20 cellular contexts compared by ENCODE assay signal in the genomic region with DNA sequence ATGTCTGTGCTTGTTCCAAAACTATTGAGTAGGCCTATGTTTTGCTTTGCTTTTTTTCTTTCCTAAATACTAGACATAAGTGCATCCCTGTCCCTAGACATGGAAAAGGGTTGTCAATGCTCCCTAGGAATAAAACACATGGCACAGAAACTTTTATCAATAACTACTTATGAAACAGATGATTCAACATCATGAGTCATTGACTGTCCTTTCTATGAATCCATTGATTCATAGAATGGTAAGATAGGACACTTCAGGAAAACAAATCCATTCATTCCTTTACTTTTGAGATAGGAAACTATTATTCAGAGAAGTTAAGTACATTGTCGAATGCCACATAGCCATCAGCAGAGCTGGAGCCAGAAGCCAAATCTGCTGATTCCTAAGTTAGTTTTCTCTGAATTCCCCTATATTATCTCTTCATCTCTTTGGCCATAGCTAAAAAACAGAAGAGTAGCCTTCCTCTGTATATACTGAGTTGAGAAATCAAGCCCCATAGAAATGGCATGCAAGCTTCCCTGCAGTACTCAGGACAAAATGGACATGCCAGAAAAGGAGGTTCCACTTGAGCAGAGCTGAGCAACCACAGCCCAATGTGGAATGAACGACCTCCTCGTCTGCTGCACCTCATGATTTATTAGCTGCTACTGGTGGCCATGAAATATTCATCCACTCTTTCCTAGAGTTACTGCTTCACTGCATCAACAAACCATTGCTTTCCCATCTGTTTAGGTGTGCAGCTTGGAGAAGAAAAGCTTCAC.
A peak's percentile ranks its signal among the peaks of the same experiment; 100 is the strongest.
DNase-seq lines count a peak whose midpoint lies in the region; ATAC-seq and TF ChIP-seq lines count a peak whose summit lies in the region.
"Had no signal": no experiment of that assay in that cellular context is flagged by ENCODE, and none has a peak within 500 bp of the region (broad histone marks: within the 10 kb centered on the region; RNA-seq: fewer than 3 reads in every experiment).

No MANE protein-coding gene starts in this region.

- no peaks in the 10 kb centered on the region for H3K4me1 ChIP-seq in endodermal cell (ENCODE audit: control insufficient read depth, insufficient read depth, low read length)
- H3K4me1 ChIP-seq: SJCRH30, stomach, upper lobe of right lung had no signal

- intact Hi-C loops in posterior cingulate gyrus (cut with DNase I) = no loop called here

- in situ Hi-C loops in G401 (cut with HindIII; ENCODE audit: low sequenced_read_pairs) = no loop called here

- 92 to 93% methylated on average over 2 to 3 of the region's 3 CpGs for WGBS in endodermal cell (ENCODE audit: insufficient coverage in 1 of 2, insufficient read length in 1 of 2), 2 experiments

- H3K4me3 ChIP-seq in AG10803 (ENCODE audit: low read length) (no peak overlapping the region), endodermal cell (ENCODE audit: low read length) (no peak overlapping the region)
- H3K4me3 ChIP-seq: ovary, SJCRH30, stomach, upper lobe of right lung had no signal

- H3K36me3 Mint-ChIP-seq in endodermal cell (ENCODE audit: low read depth) = no peaks in the 10 kb centered on the region

- H3K27me3 Mint-ChIP-seq in endodermal cell (ENCODE audit: insufficient read depth) = peaks cover 72% of the 10 kb centered on the region

- H3K27ac Mint-ChIP-seq in endodermal cell = no peak overlapping the region
- H3K27ac Mint-ChIP-seq: HFFc6 had no signal

- no peaks in the 10 kb centered on the region for H3K9me3 Mint-ChIP-seq in endodermal cell
- H3K9me3 Mint-ChIP-seq: HFFc6 had no signal

- TF ChIP-seq CTCF in AG10803 (conservative IDR thresholded peaks at IDR 0.05; ENCODE audit: low read length) (no peak), endodermal cell (conservative IDR thresholded peaks at IDR 0.05) (no peak)

- no peaks in the 10 kb centered on the region for H3K36me3 ChIP-seq in endodermal cell (ENCODE audit: control insufficient read depth, insufficient read depth, low read length)
- H3K36me3 ChIP-seq: ovary, SJCRH30, stomach, upper lobe of right lung had no signal

- ATAC-seq in GM21723 (IDR thresholded peaks at IDR 0.05; ENCODE audit: unreplicated experiment) = no peak
- ATAC-seq: activated CD4-positive, CD25-positive, alpha-beta regulatory T cell treated with anti-CD3 and anti-CD28 coated beads, Interleukin-2, amount 50 U/mL, for 24 hours; left ventricle myocardium superior; upper lobe of right lung had no signal

- no peak overlapping the region for H3K4me3 Mint-ChIP-seq in endodermal cell
- H3K4me3 Mint-ChIP-seq: HFFc6 had no signal

- H3K27me3 ChIP-seq in endodermal cell (ENCODE audit: control insufficient read depth, insufficient read depth, low read length, poor library complexity, severe bottlenecking) = peaks cover 63% of the 10 kb centered on the region
- H3K27me3 ChIP-seq: ovary, SJCRH30, stomach, upper lobe of right lung had no signal

- no peak overlapping the region for H3K9ac ChIP-seq in endodermal cell (ENCODE audit: extremely low read depth, low read length, poor library complexity, severe bottlenecking)
- H3K9ac ChIP-seq: KMS-11 had no signal

- peak overlapping the region; percentile 83 for H3K27ac ChIP-seq in endodermal cell (ENCODE audit: low read depth, low read length)
- H3K27ac ChIP-seq: KMS-11, ovary, SJCRH30, stomach, upper lobe of right lung had no signal

- no peaks in the 10 kb centered on the region for H3K4me1 Mint-ChIP-seq in endodermal cell

- peak; percentile 28 for DNase-seq in AG10803 (ENCODE audit: low read depth)
- peak; percentile 32 for DNase-seq in HS-5 (ENCODE audit: low read depth)
- DNase-seq in endodermal cell = no peak
- peak; percentile 63 for DNase-seq in kidney tubule cell (ENCODE audit: low spot score)
- DNase-seq in G401 (ENCODE audit: low spot score) = no peak
- no peak for DNase-seq in KG1 (lab: John Stamatoyannopoulos, UW)
- DNase-seq in posterior cingulate gyrus = no peak
- DNase-seq: ACHN; central memory CD4-positive, alpha-beta T cell; HFFc6; left ventricle myocardium superior; NCI-H526 treated with DMSO at 0.1 percent for 48 hours; ovary; SJCRH30; stomach; T1000; upper lobe of right lung had no signal

- H3K9me3 ChIP-seq in endodermal cell (ENCODE audit: control insufficient read depth, low read length) = peaks cover 5% of the 10 kb centered on the region
- H3K9me3 ChIP-seq: ovary, SJCRH30, stomach, upper lobe of right lung had no signal

Comparison
In these comparisons a context has a peak if more than half of its experiments do, and no peak if none do; other contexts are left out.
1. DNase-seq: peak in AG10803 (single experiment), HS-5 (single experiment) and kidney tubule cell (single experiment); none in endodermal cell (single experiment), G401 (single experiment), KG1 (single experiment) and posterior cingulate gyrus (0 of 10).